Comparison of ENCODE assay signal across 19 cellular contexts in the genomic region with DNA sequence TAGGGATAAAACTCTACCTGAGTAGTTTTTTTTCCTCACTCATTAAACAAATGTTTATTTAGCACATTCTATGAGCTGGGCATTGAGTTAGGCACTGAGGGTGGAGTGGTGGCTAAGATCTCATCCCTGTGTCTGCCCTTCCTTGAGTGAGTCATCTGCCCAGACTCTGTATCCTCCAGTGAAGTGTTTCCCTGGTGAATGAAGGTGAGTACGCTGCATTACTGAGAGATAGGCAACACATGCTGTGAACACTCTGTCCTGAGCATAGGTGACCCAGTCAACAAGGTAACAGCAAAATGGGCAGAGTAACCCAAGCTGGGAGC. TPM values are rescaled to one million over a fixed set of nuclear protein-coding genes. Genes with fewer than 3 reads are reported as not detected.
DNase-seq lines count a peak whose midpoint lies in the region; ATAC-seq and TF ChIP-seq lines count a peak whose summit lies in the region.
"Had no signal": no experiment of that assay in that cellular context is flagged by ENCODE, and none has a peak within 500 bp of the region (broad histone marks: within the 10 kb centered on the region; RNA-seq: fewer than 3 reads in every experiment).

No MANE protein-coding gene starts in this region.

- no peak overlapping the region for H3K27ac ChIP-seq in psoas muscle
- H3K27ac ChIP-seq: ascending aorta, KMS-11 had no signal

- DNase-seq in DMS53 (lab: John Stamatoyannopoulos, UW) (peak; percentile 83), HT1080 (ENCODE audit: low read depth) (peak; percentile 57), T47D (ENCODE audit: low read depth in 1 of 2, low spot score in 1 of 2) (peak; percentile 37 to 51), psoas muscle (no peak), osteocyte (ENCODE audit: extremely low spot score, unreplicated experiment) (no peak), mesenteric fat pad (ENCODE audit: low spot score) (no peak)
- DNase-seq in activated CD4-positive, alpha-beta T cell treated with anti-CD3 and anti-CD28 coated beads for 48 hours, result no peak
- DNase-seq: activated CD8-positive, alpha-beta memory T cell treated with anti-CD3 and anti-CD28 coated beads, Interleukin-2, amount 50 U/mL, for 4 hours; activated naive CD4-positive, alpha-beta T cell treated with Interleukin-2 at 50 U/mL for 16 hours; Caco-2; cortex of kidney; HCEC 1CT; NCI-H1436 had no signal

- peak; percentile 27 to 52 (median 46) for ATAC-seq in psoas muscle
- ATAC-seq in HG02678 (IDR thresholded peaks at IDR 0.05; ENCODE audit: unreplicated experiment), result no peak

- no peaks in the 10 kb centered on the region for H3K36me3 Mint-ChIP-seq in osteocyte (ENCODE audit: unreplicated experiment)
- H3K36me3 Mint-ChIP-seq: memory B cell had no signal

- no peak overlapping the region for H3K4me3 Mint-ChIP-seq in osteocyte (ENCODE audit: unreplicated experiment)
- H3K4me3 Mint-ChIP-seq: memory B cell had no signal

- in situ Hi-C loops in T47D (cut with HindIII; ENCODE audit: low pct_unique_long_range_greater_than_20kb, low sequenced_read_pairs), result no loop called here

- H3K9me3 Mint-ChIP-seq in osteocyte (ENCODE audit: unreplicated experiment), result no peaks in the 10 kb centered on the region
- H3K9me3 Mint-ChIP-seq: memory B cell had no signal

- peaks cover 34% of the 10 kb centered on the region for H3K4me1 ChIP-seq in psoas muscle

- peaks cover 55% of the 10 kb centered on the region for H3K27me3 Mint-ChIP-seq in osteocyte (ENCODE audit: unreplicated experiment)

- WGBS in psoas muscle, 3 donors, result 74 to 91% (median 76%) methylated on average over 1 of the region's 1 CpG

- no peak overlapping the region for H3K4me3 ChIP-seq in psoas muscle
- H3K4me3 ChIP-seq: ascending aorta had no signal

- H3K4me1 Mint-ChIP-seq in osteocyte (ENCODE audit: unreplicated experiment), result peaks cover 11% of the 10 kb centered on the region

- no peaks in the 10 kb centered on the region for H3K36me3 ChIP-seq in psoas muscle (ENCODE audit: insufficient read depth in 1 of 2, low read depth in 1 of 2)
- H3K36me3 ChIP-seq: ascending aorta had no signal

- intact Hi-C loops in psoas muscle (cut with DNase I), result no loop called here

- H3K9me3 ChIP-seq in psoas muscle, result no peaks in the 10 kb centered on the region
- H3K9me3 ChIP-seq: ascending aorta, Caco-2 had no signal

- no peak for TF ChIP-seq CTCF in psoas muscle (IDR thresholded peaks at IDR 0.05)
- no peak for TF ChIP-seq CTCF in osteocyte (IDR thresholded peaks at IDR 0.05)

- H3K27ac Mint-ChIP-seq in osteocyte (ENCODE audit: unreplicated experiment), result no peak overlapping the region
- H3K27ac Mint-ChIP-seq: memory B cell had no signal

- H3K27me3 ChIP-seq in psoas muscle (ENCODE audit: insufficient read depth in 3 of 3, low read length in 2 of 3), result peaks cover 0 to 7% (median 0%) of the 10 kb centered on the region in 3 donors

RNA-seq across cellular contexts. Expression of gene PITX3, which starts 5.8 kb away (rescaled TPM):
- total RNA-seq in HT1080 (2014; rRNA removed; shearing (Covaris generic)), result not detected in 2 replicates
- not detected in 2 replicates for polyA plus RNA-seq in HT1080 (2015; cell fraction: cytosol; rRNA removed)
- polyA plus RNA-seq in HT1080 (2015; cell fraction: nucleus; rRNA removed), result not detected in 2 replicates
- total RNA-seq in psoas muscle, result 1 to 10 TPM; 6.9 to 9.7 (median 8.8) TPM
- polyA plus RNA-seq in psoas muscle, result 1 to 10 TPM; 2.0 to 7.6 (median 4.5) TPM
- 0.31 TPM in 1 of 2 replicates, not detected in the other for total RNA-seq in osteocyte
- not detected for total RNA-seq in mesenteric fat pad
- total RNA-seq: ascending aorta; Caco-2; T-helper 2 cell treated with Interferon-gamma antibody and Interleukin-4, amounts not matched to agents 100 ng/mL and 5 ng/mL, for 36 hours had no signal
- polyA plus RNA-seq: neural cell had no signal

RNA-seq across cellular contexts. Expression of gene ELOVL3, which starts 9.5 kb away (rescaled TPM):
- not detected in 2 replicates for total RNA-seq in HT1080 (2014; rRNA removed; shearing (Covaris generic))
- polyA plus RNA-seq in HT1080 (2015; cell fraction: cytosol; rRNA removed), result not detected in 2 replicates
- not detected in 2 replicates for polyA plus RNA-seq in HT1080 (2015; cell fraction: nucleus; rRNA removed)
- under 1 TPM in 3 of 4 donors, not detected in 1; 0.25 to 0.54 (median 0.26) TPM for total RNA-seq in psoas muscle
- under 1 TPM; 0.17 to 0.32 (median 0.26) TPM for polyA plus RNA-seq in psoas muscle
- total RNA-seq in osteocyte, result not detected in 2 replicates
- 7.2 TPM for total RNA-seq in mesenteric fat pad
- total RNA-seq: ascending aorta; T-helper 2 cell treated with Interferon-gamma antibody and Interleukin-4, amounts not matched to agents 100 ng/mL and 5 ng/mL, for 36 hours had no signal
- polyA plus RNA-seq: neural cell had no signal

RNA-seq across cellular contexts. Expression of gene GBF1, which starts 9.8 kb away (rescaled TPM):
- total RNA-seq in HT1080 (2014; rRNA removed; shearing (Covaris generic)), result 20.8 and 27.6 TPM in 2 replicates
- polyA plus RNA-seq in HT1080 (2015; cell fraction: cytosol; rRNA removed), result 19.0 and 22.0 TPM in 2 replicates
- polyA plus RNA-seq in HT1080 (2015; cell fraction: nucleus; rRNA removed), result 66.7 and 72.2 TPM in 2 replicates
- total RNA-seq in psoas muscle, result 10 to 100 TPM; 40.8 to 47.1 (median 44.2) TPM
- polyA plus RNA-seq in psoas muscle, result 10 to 100 TPM; 14.1 to 32.0 (median 15.8) TPM
- total RNA-seq in osteocyte, result 58.7 and 59.9 TPM in 2 replicates
- total RNA-seq in mesenteric fat pad, result 34.9 TPM

Comparison
In these comparisons a context has a peak if more than half of its experiments do, and no peak if none do; other contexts are left out.
1. DNase-seq: peak in DMS53 (single experiment), HT1080 (single experiment) and T47D (2 of 2); none in psoas muscle (0 of 2), osteocyte (single experiment), activated CD4-positive, alpha-beta T cell treated with anti-CD3 and anti-CD28 coated beads for 48 hours (single experiment) and mesenteric fat pad (single experiment).